In genomic region chr6:166656269-166657206, GRCh38 we compare ENCODE assay signal across 12 cellular contexts. TPM values are rescaled to one million over a fixed set of nuclear protein-coding genes. Genes with fewer than 3 reads are reported as not detected.
A peak's percentile ranks its signal among the peaks of the same experiment; 100 is the strongest.
DNase-seq lines count a peak whose midpoint lies in the region; ATAC-seq, FAIRE-seq and TF ChIP-seq lines count a peak whose summit lies in the region.
"Had no signal": no experiment of that assay in that cellular context is flagged by ENCODE, and none has a peak within 500 bp of the region (broad histone marks: within the 10 kb centered on the region; RNA-seq: fewer than 3 reads in every experiment).

No MANE protein-coding gene starts in this region.

- no peak for TF ChIP-seq CTCF in body of pancreas (IDR thresholded peaks at IDR 0.05)
- no peak for TF ChIP-seq CTCF in lower lobe of right lung (IDR thresholded peaks at IDR 0.05)
- no peak for TF ChIP-seq CTCF in kidney (IDR thresholded peaks at IDR 0.05; ENCODE audit: borderline replicate concordance, extremely low read depth, insufficient read depth)

- no peak overlapping the region for H3K27ac Mint-ChIP-seq in activated naive CD4-positive, alpha-beta T cell treated with anti-CD3 and anti-CD28 coated beads, Interleukin-2, amount 50 U/mL, for 24 hours

- ATAC-seq in body of pancreas (peak; percentile 60), lower lobe of right lung (peak; percentile 31 to 59)
- ATAC-seq: activated CD4-positive, CD25-positive, alpha-beta regulatory T cell treated with anti-CD3 and anti-CD28 coated beads, Interleukin-2, amount 50 U/mL, for 24 hours; gastrocnemius medialis had no signal

- H3K27me3 Mint-ChIP-seq in activated naive CD4-positive, alpha-beta T cell treated with anti-CD3 and anti-CD28 coated beads, Interleukin-2, amount 50 U/mL, for 24 hours = peaks cover 11% of the 10 kb centered on the region

- H3K27me3 ChIP-seq in body of pancreas (no peaks in the 10 kb centered on the region), lower lobe of right lung (ENCODE audit: low read depth) (no peaks in the 10 kb centered on the region)
- H3K27me3 ChIP-seq: gastrocnemius medialis had no signal

- FAIRE-seq in kidney (lab: Jason Lieb, UNC) = no peak
- FAIRE-seq: bronchial epithelial cell, GM18507 had no signal

- peaks cover 3% of the 10 kb centered on the region for H3K36me3 Mint-ChIP-seq in activated naive CD4-positive, alpha-beta T cell treated with anti-CD3 and anti-CD28 coated beads, Interleukin-2, amount 50 U/mL, for 24 hours

- intact Hi-C loops in body of pancreas (cut with DNase I) (no loop called here), lower lobe of right lung (cut with DNase I) (no loop called here), kidney (cut with DNase I) (no loop called here)

- no peak for TF ChIP-seq POLR2A in body of pancreas (IDR thresholded peaks at IDR 0.05)

- H3K4me1 ChIP-seq in body of pancreas (peaks cover 8% of the 10 kb centered on the region), lower lobe of right lung (peaks cover 6% of the 10 kb centered on the region), kidney (ENCODE audit: control insufficient read depth in 1 of 2, insufficient read depth in 1 of 2, low read depth in 1 of 2, low read length in 2 of 2) (no peaks in the 10 kb centered on the region)

- no peak overlapping the region for H3K9ac ChIP-seq in kidney (ENCODE audit: low read length in 2 of 2)

- H3K4me1 Mint-ChIP-seq in activated naive CD4-positive, alpha-beta T cell treated with anti-CD3 and anti-CD28 coated beads, Interleukin-2, amount 50 U/mL, for 24 hours = peaks cover 12% of the 10 kb centered on the region

- H3K9me3 ChIP-seq in body of pancreas = no peaks in the 10 kb centered on the region
- H3K9me3 ChIP-seq in lower lobe of right lung = no peaks in the 10 kb centered on the region
- no peaks in the 10 kb centered on the region for H3K9me3 ChIP-seq in kidney (ENCODE audit: control insufficient read depth in 1 of 2, low read length in 2 of 2)
- H3K9me3 ChIP-seq: gastrocnemius medialis had no signal

- no peak for DNase-seq in activated naive CD4-positive, alpha-beta T cell treated with Interleukin-2 at 50 U/mL for 16 hours
- DNase-seq in body of pancreas (peak in 3 of 4 donors; percentile 32 to 67 (median 40)), lower lobe of right lung (no peak), kidney (no peak), RPMI8226 (no peak), dermis blood vessel endothelial cell (no peak)
- DNase-seq in activated CD4-positive, CD25-positive, alpha-beta regulatory T cell (lab: John Stamatoyannopoulos, UW) = no peak
- DNase-seq: gastrocnemius medialis had no signal

- H3K36me3 ChIP-seq in body of pancreas (replicated peaks in 1 of 2; ENCODE audit: insufficient read depth in 1 of 2, low read depth in 2 of 2) (no peaks in the 10 kb centered on the region), lower lobe of right lung (no peaks in the 10 kb centered on the region), kidney (ENCODE audit: control insufficient read depth in 1 of 2, insufficient read depth in 2 of 2, low read length in 2 of 2) (no peaks in the 10 kb centered on the region)
- H3K36me3 ChIP-seq: gastrocnemius medialis had no signal

- peak overlapping the region; percentile 60 for H3K4me3 Mint-ChIP-seq in activated naive CD4-positive, alpha-beta T cell treated with anti-CD3 and anti-CD28 coated beads, Interleukin-2, amount 50 U/mL, for 24 hours

- H3K4me3 ChIP-seq in body of pancreas (no peak overlapping the region), lower lobe of right lung (no peak overlapping the region), kidney (ENCODE audit: low read length in 2 of 2) (no peak overlapping the region)
- H3K4me3 ChIP-seq: gastrocnemius medialis had no signal

- 35 to 51% methylated on average over 21 to 34 of the region's 34 CpGs for WGBS in body of pancreas, 2 donors

- H3K27ac ChIP-seq in body of pancreas (no peak overlapping the region), lower lobe of right lung (no peak overlapping the region), kidney (ENCODE audit: low read depth in 2 of 2, low read length in 2 of 2) (no peak overlapping the region)

- H3K9me3 Mint-ChIP-seq in activated naive CD4-positive, alpha-beta T cell treated with anti-CD3 and anti-CD28 coated beads, Interleukin-2, amount 50 U/mL, for 24 hours = no peaks in the 10 kb centered on the region

RNA-seq across cellular contexts. Expression of gene RPS6KA2, which starts 29.5 kb away (rescaled TPM):
- total RNA-seq in body of pancreas (10 to 100 TPM; 24.4 to 53.7 TPM), lower lobe of right lung (102 TPM), kidney (61.2 TPM), dermis blood vessel endothelial cell (166 and 297 TPM in 2 replicates)
- 12.3 TPM for polyA plus RNA-seq in kidney (ENCODE audit: insufficient read depth, low read depth, low replicate concordance)

Comparison
In these comparisons a context has a peak if more than half of its experiments do, and no peak if none do; other contexts are left out.
1. DNase-seq: peak in body of pancreas (3 of 4); none in activated naive CD4-positive, alpha-beta T cell treated with Interleukin-2 at 50 U/mL for 16 hours (single experiment), lower lobe of right lung (single experiment), kidney (single experiment), RPMI8226 (single experiment), activated CD4-positive, CD25-positive, alpha-beta regulatory T cell (0 of 4) and dermis blood vessel endothelial cell (single experiment).